Comparison of ENCODE assay signal across 21 cellular contexts in the genomic region with DNA sequence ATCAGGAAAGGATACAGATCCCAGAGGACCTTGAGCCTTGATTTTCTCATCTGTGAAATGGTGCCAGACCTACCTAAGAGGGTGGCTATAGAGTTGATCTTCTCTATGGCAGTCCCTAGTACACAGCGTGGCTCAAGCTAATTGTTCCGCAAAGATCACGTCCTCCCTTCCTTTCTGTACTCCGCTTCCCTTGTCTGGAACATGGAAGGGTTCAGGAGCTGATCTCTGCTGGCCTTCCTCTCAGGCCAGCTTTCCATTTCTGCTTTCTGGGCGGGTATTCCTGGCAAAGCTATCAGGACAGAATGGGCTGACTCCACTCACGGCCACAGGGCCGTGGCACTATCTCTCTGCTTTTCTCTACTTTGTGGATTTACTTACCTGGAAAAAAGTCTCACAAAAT. TPM values are rescaled to one million over a fixed set of nuclear protein-coding genes. Genes with fewer than 3 reads are reported as not detected.
DNase-seq lines count a peak whose midpoint lies in the region; ATAC-seq and TF ChIP-seq lines count a peak whose summit lies in the region.
"Had no signal": no experiment of that assay in that cellular context is flagged by ENCODE, and none has a peak within 500 bp of the region (broad histone marks: within the 10 kb centered on the region; RNA-seq: fewer than 3 reads in every experiment).

No MANE protein-coding gene starts in this region.

- H3K36me3 Mint-ChIP-seq in MCF 10A (ENCODE audit: insufficient read depth, unreplicated experiment): peaks cover 32% of the 10 kb centered on the region
- peaks cover 6% of the 10 kb centered on the region for H3K36me3 Mint-ChIP-seq in chondrocyte (ENCODE audit: low read depth)
- H3K36me3 Mint-ChIP-seq in nephron progenitor cell (ENCODE audit: low read depth): peaks cover 16% of the 10 kb centered on the region

- intact Hi-C loops in MCF 10A (cut with micrococcal nuclease) (no loop called here), mammary epithelial cell (cut with micrococcal nuclease) (no loop called here), vagina (cut with DNase I) (loop anchor here (5.0 kb wide), 1 partner anchor 48 kb away; no protein-coding TSS in a partner anchor)

- H3K27me3 Mint-ChIP-seq in MCF 10A (ENCODE audit: insufficient read depth, unreplicated experiment): no peaks in the 10 kb centered on the region
- no peaks in the 10 kb centered on the region for H3K27me3 Mint-ChIP-seq in chondrocyte (ENCODE audit: low read depth)
- H3K27me3 Mint-ChIP-seq in nephron progenitor cell (ENCODE audit: low read depth, poor library complexity): peaks cover 5% of the 10 kb centered on the region
- H3K27me3 Mint-ChIP-seq: activated naive CD8-positive, alpha-beta T cell treated with anti-CD3 and anti-CD28 coated beads, Interleukin-2, amount 10 ng/mL, durations not matched to agents 7 days and 5 days; naive thymus-derived CD8-positive, alpha-beta T cell had no signal

- no peak for ATAC-seq in HG03039 (IDR thresholded peaks at IDR 0.05; ENCODE audit: unreplicated experiment)
- ATAC-seq: naive thymus-derived CD8-positive, alpha-beta T cell; PC-3 had no signal

- in situ Hi-C loops in mammary epithelial cell (cut with MboI; ENCODE audit: low sequenced_read_pairs in 2 of 2): no loop called here

- H3K4me1 ChIP-seq in mammary epithelial cell (ENCODE audit: insufficient read depth, low read length): no peaks in the 10 kb centered on the region
- H3K4me1 ChIP-seq in vagina: peaks cover 42% of the 10 kb centered on the region

- no peaks in the 10 kb centered on the region for H3K9me3 Mint-ChIP-seq in MCF 10A (ENCODE audit: unreplicated experiment)
- H3K9me3 Mint-ChIP-seq in chondrocyte (ENCODE audit: low read depth): no peaks in the 10 kb centered on the region
- H3K9me3 Mint-ChIP-seq in nephron progenitor cell: no peaks in the 10 kb centered on the region
- H3K9me3 Mint-ChIP-seq: activated naive CD8-positive, alpha-beta T cell treated with anti-CD3 and anti-CD28 coated beads, Interleukin-2, amount 10 ng/mL, durations not matched to agents 7 days and 5 days; naive thymus-derived CD8-positive, alpha-beta T cell had no signal

- H3K79me2 ChIP-seq in mammary epithelial cell (ENCODE audit: insufficient read depth, low read length): peaks cover 48% of the 10 kb centered on the region

- no peak for TF ChIP-seq POLR2A in vagina (IDR thresholded peaks at IDR 0.05)

- H3K4me1 Mint-ChIP-seq in MCF 10A (ENCODE audit: insufficient read depth, unreplicated experiment) (peaks cover under 1% of the 10 kb centered on the region), chondrocyte (ENCODE audit: low read depth) (peaks cover 9% of the 10 kb centered on the region), nephron progenitor cell (peaks cover 16% of the 10 kb centered on the region)

- no peak overlapping the region for H3K4me2 ChIP-seq in mammary epithelial cell (ENCODE audit: insufficient read depth, low read depth, low read length)

- H3K27me3 ChIP-seq in mammary epithelial cell (ENCODE audit: insufficient read depth, low read length): no peaks in the 10 kb centered on the region
- H3K27me3 ChIP-seq in vagina: no peaks in the 10 kb centered on the region

- BruUV-seq in MCF 10A (replicated peaks; lab: Mats Ljungman, UMichigan) (no TSS peak), mammary epithelial cell (replicated peaks; lab: Mats Ljungman, UMichigan) (no TSS peak)

- POLR2A ChIA-PET in MCF 10A (lab: Yijun Ruan, JAX): no interaction called here

- H4K20me1 ChIP-seq in mammary epithelial cell (ENCODE audit: insufficient read depth, low read length): no peaks in the 10 kb centered on the region

- DNase-seq in MCF 10A (ENCODE audit: unreplicated experiment) (no peak), mammary epithelial cell (no peak), chondrocyte (ENCODE audit: low spot score) (no peak), nephron progenitor cell (no peak), vagina (ENCODE audit: extremely low spot score in 2 of 2) (no peak), NCI-H2227 treated with DMSO at 0.1 percent for 48 hours (lab: John Stamatoyannopoulos, UW) (no peak), DMS79 (lab: John Stamatoyannopoulos, UW) (no peak)
- DNase-seq: activated CD4-positive, alpha-beta T cell treated with anti-CD3 and anti-CD28 coated beads for 4 hours; activated gamma-delta T cell; activated naive CD8-positive, alpha-beta T cell treated with anti-CD3 and anti-CD28 coated beads, Interleukin-2, amount 10 ng/mL, durations not matched to agents 7 days and 5 days; central memory CD4-positive, alpha-beta T cell; HCEC 1CT; Karpas-422; naive thymus-derived CD8-positive, alpha-beta T cell; NCI-H146; NCI-H510A; NK-92 treated with Interleukin-12 subunit alpha and Interleukin-12 subunit beta, amount 100 ng/mL, for 24 hours; PC-3; small intestine; stimulated activated CD4-positive, alpha-beta T cell treated with anti-CD3 and anti-CD28 coated beads, Interleukin-2, amount 100 ng/mL, for 24 hours had no signal

- H3K9ac ChIP-seq in mammary epithelial cell (ENCODE audit: insufficient read depth, low read length): no peak overlapping the region

- CTCF ChIA-PET in MCF 10A (lab: Yijun Ruan, JAX): no interaction called here
- CTCF ChIA-PET in mammary epithelial cell (lab: Charles Lee; ENCODE audit: low non-redundant PET): no interaction called here

- H3K36me3 ChIP-seq in mammary epithelial cell (ENCODE audit: insufficient read depth, low read length) (peaks cover 4% of the 10 kb centered on the region), vagina (peaks cover 0 to 6% of the 10 kb centered on the region in 2 donors)

- H3K27ac ChIP-seq in mammary epithelial cell (ENCODE audit: insufficient read depth, low read depth, low read length) (no peak overlapping the region), vagina (peak overlapping the region; percentile 70)

- H3K9me3 ChIP-seq in mammary epithelial cell (replicated peaks; ENCODE audit: insufficient read depth, low read length): no peaks in the 10 kb centered on the region
- H3K9me3 ChIP-seq in vagina: no peaks in the 10 kb centered on the region

- 98% methylated on average over 7 of the region's 7 CpGs for WGBS in mammary epithelial cell (ENCODE audit: low coverage, missing lambda C conversion rate)

- no peak overlapping the region for H3K4me3 Mint-ChIP-seq in MCF 10A (ENCODE audit: unreplicated experiment)
- no peak overlapping the region for H3K4me3 Mint-ChIP-seq in chondrocyte (ENCODE audit: unreplicated experiment)
- no peak overlapping the region for H3K4me3 Mint-ChIP-seq in nephron progenitor cell
- H3K4me3 Mint-ChIP-seq: activated naive CD8-positive, alpha-beta T cell treated with anti-CD3 and anti-CD28 coated beads, Interleukin-2, amount 10 ng/mL, durations not matched to agents 7 days and 5 days; naive thymus-derived CD8-positive, alpha-beta T cell had no signal

- dilution Hi-C loops in mammary epithelial cell (cut with HindIII; ENCODE audit: low sequenced_read_pairs): loop anchor here (5.0 kb wide), 2 partner anchors 38 to 57 kb away; no protein-coding TSS in a partner anchor

- H3K27ac Mint-ChIP-seq in MCF 10A (ENCODE audit: low read depth, unreplicated experiment) (peak overlapping the region; percentile 35), chondrocyte (ENCODE audit: unreplicated experiment) (peak overlapping the region; percentile 57), nephron progenitor cell (peak overlapping the region; percentile 81)
- H3K27ac Mint-ChIP-seq: activated naive CD8-positive, alpha-beta T cell treated with anti-CD3 and anti-CD28 coated beads, Interleukin-2, amount 10 ng/mL, durations not matched to agents 7 days and 5 days had no signal

- H2AFZ ChIP-seq in mammary epithelial cell (ENCODE audit: low read depth, low read length): no peak overlapping the region

- TF ChIP-seq CTCF in MCF 10A (IDR thresholded peaks at IDR 0.05; ENCODE audit: unreplicated experiment) (no peak), mammary epithelial cell (conservative IDR thresholded peaks at IDR 0.05 in 1 of 2, IDR thresholded peaks at IDR 0.05 in 1 of 2; ENCODE audit: extremely low read depth in 1 of 2, insufficient read depth in 1 of 2, low read depth in 1 of 2, low read length in 2 of 2) (no peak), chondrocyte (IDR thresholded peaks at IDR 0.05) (no peak), nephron progenitor cell (IDR thresholded peaks at IDR 0.05) (no peak), vagina (IDR thresholded peaks at IDR 0.05) (no peak)

- no peak overlapping the region for H3K4me3 ChIP-seq in mammary epithelial cell (replicated peaks in 1 of 3; ENCODE audit: insufficient read depth in 1 of 3, low read depth in 2 of 3, low read length in 3 of 3)
- H3K4me3 ChIP-seq in vagina: no peak overlapping the region

RNA-seq across cellular contexts. Expression of a gene that starts 6.5 kb away (rescaled TPM):
- total RNA-seq in MCF 10A (2022): 31.9 and 36.3 TPM in 2 replicates
- total RNA-seq in mammary epithelial cell: 10 to 100 TPM; 24.8 to 26.0 TPM
- 25.6 TPM for polyA plus RNA-seq in mammary epithelial cell
- polyA minus RNA-seq in mammary epithelial cell: 33.6 TPM
- total RNA-seq in chondrocyte: 33.7 to 42.7 TPM (median 36.0 TPM) in 3 replicates
- 32.7 TPM for total RNA-seq in vagina
